Comparison of ENCODE assay signal across 26 cellular contexts in genomic region chr3:81022339-81022738, GRCh38.
"Had no signal": no experiment of that assay in that cellular context is flagged by ENCODE, and none has a peak within 500 bp of the region (broad histone marks: within the 10 kb centered on the region; RNA-seq: fewer than 3 reads in every experiment).

No MANE protein-coding gene starts in this region.

- H3K4me3 ChIP-seq: colonic mucosa, coronary artery, dorsolateral prefrontal cortex, esophagus muscularis mucosa, esophagus squamous epithelium, gastrocnemius medialis, gastroesophageal sphincter, heart left ventricle, heart right ventricle had no signal

- H3K4me1 ChIP-seq: colonic mucosa, esophagus muscularis mucosa, esophagus squamous epithelium, foreskin keratinocyte, gastrocnemius medialis, gastroesophageal sphincter, heart left ventricle, heart right ventricle had no signal

- H3K9me3 ChIP-seq: colonic mucosa, esophagus muscularis mucosa, esophagus squamous epithelium, gastrocnemius medialis, gastroesophageal sphincter had no signal

- H3K36me3 ChIP-seq: colonic mucosa, esophagus muscularis mucosa, esophagus squamous epithelium, gastrocnemius medialis, gastroesophageal sphincter, heart left ventricle, heart right ventricle had no signal

- H3K27me3 ChIP-seq: colonic mucosa, dorsolateral prefrontal cortex, esophagus muscularis mucosa, esophagus squamous epithelium, foreskin keratinocyte, gastrocnemius medialis, gastroesophageal sphincter, heart left ventricle, heart right ventricle had no signal

- ATAC-seq: effector memory CD8-positive, alpha-beta T cell; esophagus mucosa; foreskin keratinocyte; gastrocnemius medialis; gastroesophageal sphincter; heart left ventricle; heart right ventricle had no signal

- FAIRE-seq: colon, endometrium, endothelial cell of umbilical vein, frontal cortex had no signal

- H3K27ac ChIP-seq: colonic mucosa, coronary artery, dorsolateral prefrontal cortex, epithelial cell of prostate, esophagus muscularis mucosa, esophagus squamous epithelium, foreskin keratinocyte, gastrocnemius medialis, gastroesophageal sphincter, heart left ventricle, heart right ventricle had no signal

- DNase-seq: colonic mucosa; dermis blood vessel endothelial cell; dorsolateral prefrontal cortex; effector CD4-positive, alpha-beta T cell; effector CD8-positive, alpha-beta T cell; effector memory CD4-positive, alpha-beta T cell; effector memory CD8-positive, alpha-beta T cell; endodermal cell; esophagus squamous epithelium; foreskin fibroblast; foreskin keratinocyte; foreskin melanocyte; gastrocnemius medialis; glutamatergic neuron; head of caudate nucleus; heart left ventricle; heart right ventricle had no signal
